ENCODE assay signal across 1 cellular context in the genomic region with DNA sequence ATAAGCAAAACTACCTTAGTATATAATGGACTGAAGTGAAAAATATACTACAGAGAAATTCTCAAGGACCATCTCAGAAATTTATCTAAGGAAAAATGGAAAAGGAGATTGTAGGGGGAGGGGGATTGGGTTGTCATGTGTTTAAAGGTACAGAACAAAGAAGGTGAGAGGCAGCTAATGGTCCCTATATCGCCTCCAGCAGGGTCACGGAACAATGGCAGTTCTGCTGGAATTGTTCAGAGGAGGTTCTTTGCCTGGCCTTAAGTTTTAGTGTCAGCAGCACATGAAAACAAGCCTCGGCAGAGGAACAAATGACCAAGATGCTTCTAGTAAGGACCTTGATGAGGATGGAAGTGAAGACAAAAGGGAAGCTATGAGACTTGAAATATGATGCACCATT.
TF ChIP-seq lines count a peak whose summit lies in the region.

No MANE protein-coding gene starts in this region.

TF ChIP-seq in HCT116, 20 proteins besides CTCF, POLR2A, EP300 and RAD21 (continued from another document):
- no peak for TF ChIP-seq ZFX (IDR thresholded peaks at IDR 0.05)
- no peak for TF ChIP-seq ZBTB33 (IDR thresholded peaks at IDR 0.05; ENCODE audit: extremely low read depth, insufficient replicate concordance, low read length)
- no peak for TF ChIP-seq TCF7L2 (IDR thresholded peaks at IDR 0.05; ENCODE audit: borderline replicate concordance, extremely low read depth, insufficient read depth, insufficient read length)
